Comparison of ENCODE assay signal across 8 cellular contexts in the genomic region with DNA sequence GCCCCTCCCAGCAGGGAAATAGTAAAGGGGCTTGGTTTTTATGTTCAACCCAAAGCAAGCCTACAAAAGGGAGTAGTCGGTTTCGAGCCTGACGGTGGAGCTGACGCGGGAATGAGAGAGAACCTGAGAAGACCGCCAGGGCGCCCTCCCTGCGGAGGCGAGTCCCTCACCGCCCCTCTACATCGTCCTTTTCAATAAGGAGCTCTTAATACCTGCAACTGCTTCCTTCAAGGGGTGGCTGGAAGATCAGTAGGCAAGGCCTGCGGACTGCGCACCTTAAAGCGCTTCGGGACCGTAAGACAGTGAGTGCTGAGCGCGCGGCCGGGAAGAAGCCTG. TPM values are rescaled to one million over a fixed set of nuclear protein-coding genes. Genes with fewer than 3 reads are reported as not detected.
A peak's percentile ranks its signal among the peaks of the same experiment; 100 is the strongest.
DNase-seq lines count a peak whose midpoint lies in the region; ATAC-seq, FAIRE-seq and TF ChIP-seq lines count a peak whose summit lies in the region.

No MANE protein-coding gene starts in this region.

- H4K20me1 ChIP-seq in smooth muscle cell (ENCODE audit: low read depth) = peaks cover 3% of the 10 kb centered on the region

- TF ChIP-seq POLR2A in H54 (IDR thresholded peaks at IDR 0.05; ENCODE audit: low read depth, low read length) = no peak

- H3K4me2 ChIP-seq in smooth muscle cell = peak overlapping the region; percentile 90

- no peaks in the 10 kb centered on the region; the same call in 1 of the 2 replicates for H3K4me1 ChIP-seq in ES-I3 (ENCODE audit: insufficient read depth, low read length)
- peaks cover 5% of the 10 kb centered on the region for H3K4me1 ChIP-seq in smooth muscle cell (ENCODE audit: low read depth)

- H3K27ac ChIP-seq in adipose tissue (ENCODE audit: low read depth, low read length) = peak overlapping the region; percentile 26
- peak overlapping the region; percentile 68 for H3K27ac ChIP-seq in smooth muscle cell (ENCODE audit: low read depth)

- peak overlapping the region; percentile 83 for H2AFZ ChIP-seq in smooth muscle cell (ENCODE audit: low read depth)

- 0 to 1% (median 1%) methylated on average over 20 of the region's 20 CpGs for WGBS in adipose tissue, 3 donors
- WGBS in smooth muscle cell (ENCODE audit: low lambda C conversion rate) = 1% methylated on average over 20 of the region's 20 CpGs

- H3K36me3 ChIP-seq in ES-I3 (ENCODE audit: insufficient read depth, low read length) (no peaks in the 10 kb centered on the region), smooth muscle cell (ENCODE audit: low read depth) (no peaks in the 10 kb centered on the region)

- no peak for FAIRE-seq in H54 (lab: Jason Lieb, UNC)

- peak; percentile 3 for TF ChIP-seq CTCF in smooth muscle cell (IDR thresholded peaks at IDR 0.05; ENCODE audit: borderline replicate concordance, insufficient read depth, poor library complexity, severe bottlenecking)

- H3K4me3 ChIP-seq in iPS-11a (ENCODE audit: low read depth, low read length) = peak overlapping the region; percentile 58
- H3K4me3 ChIP-seq in smooth muscle cell = peak overlapping the region; percentile 71

- H3K9me3 ChIP-seq in ES-I3 (ENCODE audit: control insufficient read depth, insufficient read depth, low read length) = no peaks in the 10 kb centered on the region
- H3K9me3 ChIP-seq in smooth muscle cell (replicated peaks; ENCODE audit: low read depth) = no peaks in the 10 kb centered on the region

- peak overlapping the region; percentile 69 for H3K9ac ChIP-seq in ES-I3 (ENCODE audit: low read depth, low read length)
- H3K9ac ChIP-seq in smooth muscle cell (ENCODE audit: low read depth) = peak overlapping the region; percentile 81

- DNase-seq in NCI-H1694 treated with DMSO at 0.1 percent for 48 hours (lab: John Stamatoyannopoulos, UW) (peak; percentile 30), smooth muscle cell (lab: John Stamatoyannopoulos, UW; ENCODE audit: unreplicated experiment) (no peak), H54 (ENCODE audit: insufficient read length, low spot score) (no peak), occipital lobe (lab: John Stamatoyannopoulos, UW) (no peak)

- no peaks in the 10 kb centered on the region for H3K27me3 ChIP-seq in smooth muscle cell (ENCODE audit: low read depth)

- ATAC-seq in GM21576 (IDR thresholded peaks at IDR 0.05; ENCODE audit: unreplicated experiment) = peak; percentile 21

- no peaks in the 10 kb centered on the region for H3F3A ChIP-seq in smooth muscle cell (ENCODE audit: low read depth)

- peaks cover 29% of the 10 kb centered on the region for H3K79me2 ChIP-seq in smooth muscle cell (ENCODE audit: low read depth)

RNA-seq across cellular contexts. Expression of a gene that starts 0.7 kb away (rescaled TPM):
- polyA plus RNA-seq in adipose tissue (10 to 100 TPM; 17.2 to 25.9 (median 23.3) TPM), smooth muscle cell (14.2 and 24.2 TPM in 2 replicates)
- total RNA-seq in smooth muscle cell (7.7 and 12.9 TPM in 2 replicates), occipital lobe (11.1 TPM)

RNA-seq across cellular contexts. Expression of a gene that starts 38.8 kb away (rescaled TPM):
- 10 to 100 TPM in 1 of 3 donors, 1 to 10 TPM in 2; 4.2 to 17.3 (median 8.6) TPM for polyA plus RNA-seq in adipose tissue
- total RNA-seq in smooth muscle cell = 2.2 and 3.6 TPM in 2 replicates
- 2.8 and 7.0 TPM in 2 replicates for polyA plus RNA-seq in smooth muscle cell
- total RNA-seq in occipital lobe = 0.47 TPM

RNA-seq across cellular contexts. Expression of a gene that starts 45.1 kb away (rescaled TPM):
- polyA plus RNA-seq in adipose tissue (under 1 TPM; 0.01 to 0.25 (median 0.11) TPM), smooth muscle cell (15.7 and 18.0 TPM in 2 replicates)
- total RNA-seq in smooth muscle cell (11.8 and 14.6 TPM in 2 replicates), occipital lobe (1.7 TPM)
